In genomic region chr1:232186936-232187335, GRCh38 we compare ENCODE assay signal across 28 cellular contexts.
DNase-seq lines count a peak whose midpoint lies in the region; TF ChIP-seq lines count a peak whose summit lies in the region.
"Had no signal": no experiment of that assay in that cellular context is flagged by ENCODE, and none has a peak within 500 bp of the region (broad histone marks: within the 10 kb centered on the region; RNA-seq: fewer than 3 reads in every experiment).

No MANE protein-coding gene starts in this region.

- H3K4me1 Mint-ChIP-seq in progenitor cell of endocrine pancreas (ENCODE audit: low read depth), result peaks cover 8% of the 10 kb centered on the region
- H3K4me1 Mint-ChIP-seq: activated B cell treated with CpG ODN at 0.5 μM for 24 hours; activated naive CD4-positive, alpha-beta T cell treated with anti-CD3 and anti-CD28 coated beads, Interleukin-2, amount 50 U/mL, for 24 hours; activated T-helper 17 cell treated with anti-CD3 and anti-CD28 coated beads, Interleukin-2, amount 50 U/mL, for 72 hours; CD8-positive, alpha-beta memory T cell had no signal

- H3K27ac Mint-ChIP-seq in progenitor cell of endocrine pancreas, result no peak overlapping the region
- H3K27ac Mint-ChIP-seq: activated B cell treated with CpG ODN at 0.5 μM for 24 hours; activated naive CD4-positive, alpha-beta T cell treated with anti-CD3 and anti-CD28 coated beads, Interleukin-2, amount 50 U/mL, for 24 hours; activated T-helper 17 cell treated with anti-CD3 and anti-CD28 coated beads, Interleukin-2, amount 50 U/mL, for 72 hours; CD8-positive, alpha-beta memory T cell; dendritic cell treated with granulocyte-macrophage colony-stimulating factor and Interleukin-4, amounts not matched to agents 40 ng/mL and 50 ng/mL, for 4 days; T-helper 2 cell treated with Interferon-gamma antibody and Interleukin-4, amounts not matched to agents 5 μg/mL and 100 μg/mL, for 36 hours; type B pancreatic cell had no signal

- no peaks in the 10 kb centered on the region for H3K9me3 Mint-ChIP-seq in progenitor cell of endocrine pancreas (ENCODE audit: low read depth)
- H3K9me3 Mint-ChIP-seq: activated B cell treated with CpG ODN at 0.5 μM for 24 hours; activated naive CD4-positive, alpha-beta T cell treated with anti-CD3 and anti-CD28 coated beads, Interleukin-2, amount 50 U/mL, for 24 hours; activated T-helper 17 cell treated with anti-CD3 and anti-CD28 coated beads, Interleukin-2, amount 50 U/mL, for 72 hours; CD8-positive, alpha-beta memory T cell; T-helper 2 cell treated with Interferon-gamma antibody and Interleukin-4, amounts not matched to agents 5 μg/mL and 100 μg/mL, for 36 hours; type B pancreatic cell had no signal

- H3K4me1 ChIP-seq in mesodermal cell (ENCODE audit: control insufficient read depth, insufficient read depth, low read length, poor library complexity, severe bottlenecking), result peaks cover 3% of the 10 kb centered on the region

- no peak for TF ChIP-seq CTCF in progenitor cell of endocrine pancreas (IDR thresholded peaks at IDR 0.05; ENCODE audit: unreplicated experiment)

- H3K27me3 Mint-ChIP-seq in progenitor cell of endocrine pancreas, result peaks cover 48% of the 10 kb centered on the region

- no peaks in the 10 kb centered on the region for H3K36me3 ChIP-seq in mesodermal cell (ENCODE audit: control insufficient read depth, insufficient read depth, low read length)
- H3K36me3 ChIP-seq: cardiac muscle cell, neutrophil had no signal

- no peak overlapping the region for H3K4me3 Mint-ChIP-seq in progenitor cell of endocrine pancreas (ENCODE audit: low read depth)
- H3K4me3 Mint-ChIP-seq: activated B cell treated with CpG ODN at 0.5 μM for 24 hours; activated naive CD4-positive, alpha-beta T cell treated with anti-CD3 and anti-CD28 coated beads, Interleukin-2, amount 50 U/mL, for 24 hours; activated T-helper 17 cell treated with anti-CD3 and anti-CD28 coated beads, Interleukin-2, amount 50 U/mL, for 72 hours; CD8-positive, alpha-beta memory T cell; dendritic cell treated with granulocyte-macrophage colony-stimulating factor and Interleukin-4, amounts not matched to agents 40 ng/mL and 50 ng/mL, for 4 days; T-helper 2 cell treated with Interferon-gamma antibody and Interleukin-4, amounts not matched to agents 5 μg/mL and 100 μg/mL, for 36 hours; type B pancreatic cell had no signal

- no peaks in the 10 kb centered on the region for H3K36me3 Mint-ChIP-seq in progenitor cell of endocrine pancreas (ENCODE audit: insufficient read depth)
- H3K36me3 Mint-ChIP-seq: activated naive CD4-positive, alpha-beta T cell treated with anti-CD3 and anti-CD28 coated beads, Interleukin-2, amount 50 U/mL, for 24 hours; CD8-positive, alpha-beta memory T cell; type B pancreatic cell had no signal

- DNase-seq in DMS79 (lab: John Stamatoyannopoulos, UW), result peak; percentile 42
- no peak for DNase-seq in DMS79 treated with DMSO at 0.1 percent for 48 hours (lab: John Stamatoyannopoulos, UW)
- DNase-seq in LHCN-M2 (ENCODE audit: low read depth), result peak; percentile 11
- peak; percentile 15 for DNase-seq in brain pericyte (ENCODE audit: low read depth, low spot score)
- DNase-seq in NOMO-1 (lab: John Stamatoyannopoulos, UW; ENCODE audit: unreplicated experiment in 2 of 2), result no peak
- no peak for DNase-seq in AG08396 (ENCODE audit: low spot score)
- no peak for DNase-seq in progenitor cell of endocrine pancreas (ENCODE audit: low spot score, unreplicated experiment)
- DNase-seq: 8988T; activated B cell treated with CpG ODN at 0.5 μM for 24 hours; activated CD4-positive, alpha-beta T cell treated with anti-CD3 and anti-CD28 coated beads, Interleukin-2, amount 50 U/mL, for 4 hours; activated CD8-positive, alpha-beta memory T cell treated with anti-CD3 and anti-CD28 coated beads, Interleukin-2, amount 50 U/mL, for 4 hours; anterior cingulate cortex; CD8-positive, alpha-beta memory T cell; DMS53; kidney glomerular epithelial cell; mammary epithelial cell; NCI-H1417; NCI-H69 had no signal

- H3K4me3 ChIP-seq in mesodermal cell (ENCODE audit: extremely low read depth, insufficient read depth, low read length, poor library complexity, severe bottlenecking), result no peak overlapping the region
- H3K4me3 ChIP-seq: cardiac muscle cell, SK-N-MC had no signal

- H3K9me3 ChIP-seq in mesodermal cell (ENCODE audit: control insufficient read depth, low read length), result no peaks in the 10 kb centered on the region
- H3K9me3 ChIP-seq: neutrophil had no signal

- WGBS in mesodermal cell (ENCODE audit: insufficient coverage in 2 of 2), 2 experiments, result 85 to 88% methylated on average over 1 to 2 of the region's 3 CpGs

- H3K27ac ChIP-seq in mesodermal cell (ENCODE audit: low read depth, low read length, severe bottlenecking), result peak overlapping the region; percentile 2
- H3K27ac ChIP-seq: cardiac muscle cell, neutrophil, RWPE1, SK-N-MC had no signal

Comparison
In these comparisons a context has a peak if more than half of its experiments do, and no peak if none do; other contexts are left out.
1. DNase-seq: peak in DMS79 (single experiment), LHCN-M2 (single experiment) and brain pericyte (single experiment); none in DMS79 treated with DMSO at 0.1 percent for 48 hours (single experiment), NOMO-1 (0 of 2), AG08396 (single experiment) and progenitor cell of endocrine pancreas (single experiment).